9 cellular contexts compared by ENCODE assay signal in the genomic region with DNA sequence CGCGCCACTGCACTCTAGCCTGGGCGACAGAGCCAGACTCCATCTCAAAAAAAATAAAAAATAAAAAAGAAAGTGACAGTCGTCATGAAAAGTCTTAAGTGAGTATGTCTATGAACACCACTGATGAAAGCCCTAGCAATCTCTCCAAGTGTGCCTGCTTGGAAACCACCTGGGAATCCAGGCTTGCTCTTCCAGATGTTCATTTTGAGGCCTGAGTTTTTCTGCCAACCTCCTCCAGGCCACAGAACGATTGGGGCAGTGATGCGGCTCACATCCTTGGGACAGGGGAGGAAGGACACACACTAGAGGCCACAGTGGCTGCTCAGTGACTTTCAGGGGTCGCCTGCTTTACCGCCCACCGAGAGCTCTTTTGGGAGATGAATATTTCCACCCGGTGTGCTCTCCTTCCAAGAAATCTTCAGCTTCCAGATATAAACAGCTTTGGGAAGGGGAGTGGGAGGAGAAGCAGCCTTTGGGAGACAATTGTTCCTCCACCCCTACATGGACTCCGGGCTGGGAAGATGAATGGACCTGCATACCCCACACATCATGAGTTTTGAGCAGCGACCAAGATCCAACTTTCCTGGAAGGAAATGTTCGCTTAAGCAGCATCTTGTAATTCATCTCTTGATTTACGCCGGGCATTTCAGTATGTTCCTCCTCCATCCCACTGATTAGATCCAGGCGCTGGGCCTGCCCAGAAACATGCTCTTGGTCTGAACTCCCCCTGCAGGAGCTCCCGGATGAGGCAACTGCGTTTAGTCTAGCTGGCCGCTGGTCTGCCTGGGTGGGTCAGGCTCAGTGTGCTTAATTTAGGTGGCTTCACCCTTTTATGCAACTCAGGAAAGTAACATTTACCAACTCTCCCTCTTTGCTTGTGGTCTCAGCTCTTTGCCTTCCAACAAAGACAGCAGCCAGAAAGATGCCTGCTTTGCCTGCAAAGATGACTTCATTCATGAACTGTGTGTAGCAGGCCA. TPM values are rescaled to one million over a fixed set of nuclear protein-coding genes. Genes with fewer than 3 reads are reported as not detected.
DNase-seq lines count a peak whose midpoint lies in the region; ATAC-seq and TF ChIP-seq lines count a peak whose summit lies in the region.
"Had no signal": no experiment of that assay in that cellular context is flagged by ENCODE, and none has a peak within 500 bp of the region (broad histone marks: within the 10 kb centered on the region; RNA-seq: fewer than 3 reads in every experiment).

No MANE protein-coding gene starts in this region.

- no peak overlapping the region for H3K4me3 ChIP-seq in esophagus squamous epithelium

- peak; percentile 78 for ATAC-seq in omental fat pad (ENCODE audit: low FRiP score)
- ATAC-seq in GM21526 (IDR thresholded peaks at IDR 0.05; ENCODE audit: low FRiP score, unreplicated experiment), result no peak
- no peak for ATAC-seq in GM18873 (IDR thresholded peaks at IDR 0.05; ENCODE audit: low FRiP score, unreplicated experiment)

- no peaks in the 10 kb centered on the region for H3K36me3 ChIP-seq in esophagus squamous epithelium

- no peak for TF ChIP-seq POLR2A in esophagus squamous epithelium (IDR thresholded peaks at IDR 0.05)

- WGBS in esophagus squamous epithelium, 2 donors, result 59 to 67% methylated on average over 17 to 19 of the region's 19 CpGs

- intact Hi-C loops in esophagus squamous epithelium (cut with DNase I), result loop anchor here (5.0 kb wide), 1 partner anchor 80 kb away; no protein-coding TSS in a partner anchor

- peak; percentile 83 for DNase-seq in OCI-M1 (lab: John Stamatoyannopoulos, UW)
- DNase-seq in esophagus squamous epithelium (lab: John Stamatoyannopoulos, UW), result no peak
- DNase-seq in omental fat pad (ENCODE audit: low spot score), result no peak
- DNase-seq in NCI-H1694 (lab: John Stamatoyannopoulos, UW), result no peak
- no peak for DNase-seq in stimulated activated CD4-positive, alpha-beta T cell treated with anti-CD3 and anti-CD28 coated beads, Interleukin-2, amount 100 ng/mL, for 24 hours

- H3K27ac ChIP-seq in esophagus squamous epithelium, result peak overlapping the region; percentile 7 to 92 (median 82)
- H3K27ac ChIP-seq: KMS-11 had no signal

- 0 out of 2 replicates have a peak, but pooled peaks have one; percentile 3 for TF ChIP-seq CTCF in GM12874 (IDR thresholded peaks at IDR 0.05; ENCODE audit: insufficient read depth, low read depth, low read length)
- peak in 4 of 6 experiments; percentile 20 to 49 (median 34) for TF ChIP-seq CTCF in esophagus squamous epithelium (IDR thresholded peaks at IDR 0.05)
- peak in 1 of 3 donors; percentile 16 for TF ChIP-seq CTCF in omental fat pad (IDR thresholded peaks at IDR 0.05)

- peaks cover 0 to 33% (median 15%) of the 10 kb centered on the region in 3 donors for H3K4me1 ChIP-seq in esophagus squamous epithelium

- H3K9me3 ChIP-seq in esophagus squamous epithelium, result no peaks in the 10 kb centered on the region

- H3K27me3 ChIP-seq in esophagus squamous epithelium, result peaks cover 0 to 37% (median 2%) of the 10 kb centered on the region in 4 donors

RNA-seq across cellular contexts. Expression of gene ARMC9, which starts 6.2 kb away (rescaled TPM):
- total RNA-seq in esophagus squamous epithelium (10 to 100 TPM in 1 of 4 donors, 1 to 10 TPM in 3; 2.1 to 13.9 (median 3.9) TPM), omental fat pad (10 to 100 TPM in 1 of 4 donors, 1 to 10 TPM in 3; 2.8 to 15.9 (median 6.6) TPM)
